ENCODE assay signal across 29 cellular contexts in the genomic region with DNA sequence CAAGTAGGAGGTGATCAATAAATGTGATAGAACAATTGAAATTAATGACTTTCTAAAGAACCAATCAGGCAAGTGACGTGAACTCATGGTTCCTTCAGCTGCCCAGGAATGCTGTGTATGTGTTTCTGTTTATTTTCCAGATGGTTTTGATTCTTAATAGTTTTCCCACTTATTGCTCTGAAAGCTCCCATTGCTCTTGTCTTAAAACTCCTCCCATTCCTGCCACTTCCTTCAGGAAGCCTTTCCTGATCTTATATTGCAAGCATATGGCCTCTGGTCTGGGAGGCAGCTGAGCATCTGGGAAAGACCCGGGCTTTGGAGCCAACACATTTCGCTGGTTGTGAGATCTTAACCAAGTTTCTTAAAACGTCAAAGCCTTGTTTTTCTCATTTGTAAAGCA. TPM values are rescaled to one million over a fixed set of nuclear protein-coding genes. Genes with fewer than 3 reads are reported as not detected.
DNase-seq lines count a peak whose midpoint lies in the region; TF ChIP-seq lines count a peak whose summit lies in the region.
"Had no signal": no experiment of that assay in that cellular context is flagged by ENCODE, and none has a peak within 500 bp of the region (broad histone marks: within the 10 kb centered on the region; RNA-seq: fewer than 3 reads in every experiment).

No MANE protein-coding gene starts in this region.

- 57 to 70% methylated on average over 4 of the region's 4 CpGs for WGBS in tibial nerve, 2 donors

- DNase-seq in DMS 273 (lab: John Stamatoyannopoulos, UW; ENCODE audit: unreplicated experiment) (peak; percentile 28), DMS 273 treated with DMSO at 0.1 percent for 48 hours (lab: John Stamatoyannopoulos, UW) (no peak), adipocyte (ENCODE audit: low read depth) (peak; percentile 44), foreskin fibroblast (peak; percentile 44 to 68), tibial nerve (ENCODE audit: low spot score in 2 of 2) (no peak), Calu3 (no peak), HEK293T (ENCODE audit: extremely low spot score) (no peak), ACHN (no peak)
- DNase-seq: activated CD4-positive, alpha-beta T cell treated with anti-CD3 and anti-CD28 coated beads, Interleukin-2, amount 10 ng/mL, durations not matched to agents 24 days and 14 days; activated naive CD4-positive, alpha-beta T cell treated with anti-CD3 and anti-CD28 coated beads, Interleukin-2, amount 10 ng/mL, durations not matched to agents 7 days and 5 days; DMS79; naive thymus-derived CD8-positive, alpha-beta T cell; NCI-H1105 treated with DMSO at 0.1 percent for 48 hours; NCI-H2029 treated with DMSO at 0.1 percent for 48 hours; NCI-H2227 treated with DMSO at 0.1 percent for 48 hours; NCI-H748 treated with DMSO at 0.1 percent for 48 hours; right cardiac atrium; stimulated activated CD4-positive, alpha-beta T cell treated with anti-CD3 and anti-CD28 coated beads, Interleukin-15, amount 100 ng/mL, for 24 hours; T-helper 9 cell; thyroid gland; WERI-Rb-1 had no signal

- no peak overlapping the region for H3K27ac Mint-ChIP-seq in Calu3 (ENCODE audit: unreplicated experiment)
- H3K27ac Mint-ChIP-seq: activated CD4-positive, alpha-beta T cell treated with anti-CD3 and anti-CD28 coated beads, Interleukin-2, amount 10 ng/mL, durations not matched to agents 24 days and 14 days; activated naive CD4-positive, alpha-beta T cell treated with anti-CD3 and anti-CD28 coated beads, Interleukin-2, amount 10 ng/mL, durations not matched to agents 7 days and 5 days; activated T-helper 1 cell treated with anti-CD3 and anti-CD28 coated beads, Interleukin-12 subunit alpha, Interleukin-12 subunit beta, Interleukin-2, Interleukin-4 antibody, amounts not matched to agents 30 ng/mL and 10 ng/mL and 1 ng/mL, durations not matched to agents 14 hours and 24 hours and 36 hours; B cell; stimulated activated naive CD8-positive, alpha-beta T cell treated with anti-CD3 and anti-CD28 coated beads, Interleukin-15, Interleukin-2, amounts not matched to agents 100 ng/mL and 50 ng/mL, for 24 hours had no signal

- no peaks in the 10 kb centered on the region for H3K9me3 Mint-ChIP-seq in Calu3 (ENCODE audit: low read depth, unreplicated experiment)
- H3K9me3 Mint-ChIP-seq: activated CD4-positive, alpha-beta T cell treated with anti-CD3 and anti-CD28 coated beads, Interleukin-2, amount 10 ng/mL, durations not matched to agents 24 days and 14 days; activated naive CD4-positive, alpha-beta T cell treated with anti-CD3 and anti-CD28 coated beads, Interleukin-2, amount 10 ng/mL, durations not matched to agents 7 days and 5 days; activated T-helper 1 cell treated with anti-CD3 and anti-CD28 coated beads, Interleukin-12 subunit alpha, Interleukin-12 subunit beta, Interleukin-2, Interleukin-4 antibody, amounts not matched to agents 30 ng/mL and 10 ng/mL and 1 ng/mL, durations not matched to agents 14 hours and 24 hours and 36 hours; dendritic cell treated with granulocyte-macrophage colony-stimulating factor and Interleukin-4, amounts not matched to agents 40 ng/mL and 50 ng/mL, for 4 days; naive thymus-derived CD8-positive, alpha-beta T cell; stimulated activated naive CD8-positive, alpha-beta T cell treated with anti-CD3 and anti-CD28 coated beads, Interleukin-15, Interleukin-2, amounts not matched to agents 100 ng/mL and 50 ng/mL, for 24 hours had no signal

- BruUV-seq in Calu3 (replicated peaks; lab: Mats Ljungman, UMichigan): no TSS peak

- H3K4me3 Mint-ChIP-seq in Calu3 (ENCODE audit: low read depth, unreplicated experiment): no peak overlapping the region
- H3K4me3 Mint-ChIP-seq: activated naive CD4-positive, alpha-beta T cell treated with anti-CD3 and anti-CD28 coated beads, Interleukin-2, amount 10 ng/mL, durations not matched to agents 7 days and 5 days; dendritic cell treated with granulocyte-macrophage colony-stimulating factor and Interleukin-4, amounts not matched to agents 40 ng/mL and 50 ng/mL, for 4 days; stimulated activated naive CD8-positive, alpha-beta T cell treated with anti-CD3 and anti-CD28 coated beads, Interleukin-15, Interleukin-2, amounts not matched to agents 100 ng/mL and 50 ng/mL, for 24 hours had no signal

- in situ Hi-C loops in ACHN (cut with HindIII; ENCODE audit: low pct_ligation_motif_present, low pct_unique_long_range_greater_than_20kb, low sequenced_read_pairs): no loop called here

- POLR2A ChIA-PET in HEK293T (lab: Yijun Ruan, JAX): no interaction called here

- no peak for TF ChIP-seq POLR2A in tibial nerve (IDR thresholded peaks at IDR 0.05)

- H3K4me1 ChIP-seq in adipocyte (ENCODE audit: control insufficient read depth, insufficient read depth, low read length) (peaks cover 33% of the 10 kb centered on the region), tibial nerve (peaks cover 0 to 38% (median 11%) of the 10 kb centered on the region in 4 donors)
- H3K4me1 ChIP-seq: parathyroid adenoma had no signal

- no peak for TF ChIP-seq EP300 in tibial nerve (IDR thresholded peaks at IDR 0.05)

- H3K4me1 Mint-ChIP-seq in Calu3 (ENCODE audit: low read depth, unreplicated experiment): no peaks in the 10 kb centered on the region

- H3K27me3 Mint-ChIP-seq in Calu3 (ENCODE audit: unreplicated experiment): no peaks in the 10 kb centered on the region

- H3K9me3 ChIP-seq in adipocyte (ENCODE audit: control insufficient read depth, low read length) (no peaks in the 10 kb centered on the region), tibial nerve (no peaks in the 10 kb centered on the region)
- H3K9me3 ChIP-seq: HAP-1, thyroid gland had no signal

- CTCF ChIA-PET in Calu3 (lab: Charles Lee): no interaction called here
- CTCF ChIA-PET in HEK293T (lab: Yijun Ruan, JAX): no interaction called here

- peak overlapping the region in 3 of 4 donors; percentile 48 to 90 (median 88) for H3K27ac ChIP-seq in tibial nerve
- H3K27ac ChIP-seq: 22Rv1, hepatocyte, parathyroid adenoma, WERI-Rb-1 had no signal

- H3K36me3 Mint-ChIP-seq in Calu3 (ENCODE audit: insufficient read depth, unreplicated experiment): no peaks in the 10 kb centered on the region
- H3K36me3 Mint-ChIP-seq: activated naive CD4-positive, alpha-beta T cell treated with anti-CD3 and anti-CD28 coated beads, Interleukin-2, amount 10 ng/mL, durations not matched to agents 7 days and 5 days; naive thymus-derived CD8-positive, alpha-beta T cell had no signal

- no peak for TF ChIP-seq CTCF in foreskin fibroblast (IDR thresholded peaks at IDR 0.05; ENCODE audit: low read depth, low read length)
- TF ChIP-seq CTCF in tibial nerve (IDR thresholded peaks at IDR 0.05): no peak
- no peak for TF ChIP-seq CTCF in Calu3 (IDR thresholded peaks at IDR 0.05; ENCODE audit: unreplicated experiment)

- intact Hi-C loops in Calu3 (cut with micrococcal nuclease; ENCODE audit: unreplicated experiment): no loop called here

- H3K36me3 ChIP-seq in adipocyte (ENCODE audit: control insufficient read depth, insufficient read depth, low read length, severe bottlenecking): no peaks in the 10 kb centered on the region
- no peaks in the 10 kb centered on the region for H3K36me3 ChIP-seq in tibial nerve
- H3K36me3 ChIP-seq: HAP-1, thyroid gland, WERI-Rb-1 had no signal

- no peak overlapping the region for H3K9ac ChIP-seq in adipocyte (ENCODE audit: low read length)
- H3K9ac ChIP-seq: parathyroid adenoma had no signal

- H3K4me3 ChIP-seq in adipocyte (ENCODE audit: low read length): no peak overlapping the region
- H3K4me3 ChIP-seq in foreskin fibroblast (ENCODE audit: low read depth in 1 of 2, low read length in 2 of 2): no peak overlapping the region
- no peak overlapping the region for H3K4me3 ChIP-seq in tibial nerve
- H3K4me3 ChIP-seq: HAP-1, hepatocyte, thyroid gland had no signal

- H3K27me3 ChIP-seq in adipocyte (replicated peaks; ENCODE audit: control insufficient read depth, insufficient read depth, low read length): no peaks in the 10 kb centered on the region
- H3K27me3 ChIP-seq in tibial nerve: no peaks in the 10 kb centered on the region
- H3K27me3 ChIP-seq: thyroid gland had no signal

TF ChIP-seq in HEK293T, 16 proteins besides CTCF, POLR2A, EP300 and RAD21:
- TF ChIP-seq ZNF384 (IDR thresholded peaks at IDR 0.05) (no peak), ELF4 (IDR thresholded peaks at IDR 0.05) (no peak), BHLHE40 (IDR thresholded peaks at IDR 0.05; ENCODE audit: borderline replicate concordance) (no peak), HDGF (IDR thresholded peaks at IDR 0.05; ENCODE audit: borderline replicate concordance) (no peak), CTBP1 (IDR thresholded peaks at IDR 0.05; ENCODE audit: borderline replicate concordance) (no peak), L3MBTL2 (conservative IDR thresholded peaks at IDR 0.05) (no peak), FOXM1 (IDR thresholded peaks at IDR 0.05; ENCODE audit: borderline replicate concordance) (no peak), SP1 (IDR thresholded peaks at IDR 0.05) (no peak), ARNT (IDR thresholded peaks at IDR 0.05) (no peak), FOXA1 (IDR thresholded peaks at IDR 0.05) (no peak), TARDBP (IDR thresholded peaks at IDR 0.05) (no peak), SUZ12 (IDR thresholded peaks at IDR 0.05) (no peak), LEF1 (IDR thresholded peaks at IDR 0.05; ENCODE audit: borderline replicate concordance) (no peak)
- TF ChIP-seq, protein P1, sequence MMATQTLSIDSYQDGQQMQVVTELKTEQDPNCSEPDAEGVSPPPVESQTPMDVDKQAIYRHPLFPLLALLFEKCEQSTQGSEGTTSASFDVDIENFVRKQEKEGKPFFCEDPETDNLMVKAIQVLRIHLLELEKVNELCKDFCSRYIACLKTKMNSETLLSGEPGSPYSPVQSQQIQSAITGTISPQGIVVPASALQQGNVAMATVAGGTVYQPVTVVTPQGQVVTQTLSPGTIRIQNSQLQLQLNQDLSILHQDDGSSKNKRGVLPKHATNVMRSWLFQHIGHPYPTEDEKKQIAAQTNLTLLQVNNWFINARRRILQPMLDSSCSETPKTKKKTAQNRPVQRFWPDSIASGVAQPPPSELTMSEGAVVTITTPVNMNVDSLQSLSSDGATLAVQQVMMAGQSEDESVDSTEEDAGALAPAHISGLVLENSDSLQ (IDR thresholded peaks at IDR 0.05): no peak

RNA-seq across cellular contexts. Expression of a gene that starts 17.1 kb away (rescaled TPM):
- total RNA-seq in tibial nerve (10 to 100 TPM; 40.2 to 49.4 (median 42.3) TPM), Calu3 (2022) (19.0 and 19.3 TPM in 2 replicates)

Comparison
In these comparisons a context has a peak if more than half of its experiments do, and no peak if none do; other contexts are left out.
1. DNase-seq: peak in DMS 273 (single experiment), adipocyte (single experiment) and foreskin fibroblast (2 of 2); none in DMS 273 treated with DMSO at 0.1 percent for 48 hours (single experiment), tibial nerve (0 of 2), Calu3 (single experiment), HEK293T (single experiment) and ACHN (single experiment).